1 cellular context compared by ENCODE assay signal in genomic region chr17:76879691-76880090, GRCh38.
TF ChIP-seq lines count a peak whose summit lies in the region.

No MANE protein-coding gene starts in this region.

TF ChIP-seq in WTC11, 78 proteins besides CTCF, POLR2A, EP300 and RAD21 (continued from another document):
- TF ChIP-seq FOXP4 (CRISPR knock-in tag; IDR thresholded peaks at IDR 0.05) (no peak), SMAD3 (CRISPR knock-in tag; IDR thresholded peaks at IDR 0.05; ENCODE audit: borderline replicate concordance) (no peak), NFYB (CRISPR knock-in tag; conservative IDR thresholded peaks at IDR 0.05; ENCODE audit: low read depth) (no peak), ATF3 (CRISPR knock-in tag; conservative IDR thresholded peaks at IDR 0.05) (no peak), STAT6 (CRISPR knock-in tag; conservative IDR thresholded peaks at IDR 0.05; ENCODE audit: low read depth) (no peak), ZBTB43 (CRISPR knock-in tag; IDR thresholded peaks at IDR 0.05) (no peak)
